Comparison of ENCODE assay signal across 29 cellular contexts in the genomic region with DNA sequence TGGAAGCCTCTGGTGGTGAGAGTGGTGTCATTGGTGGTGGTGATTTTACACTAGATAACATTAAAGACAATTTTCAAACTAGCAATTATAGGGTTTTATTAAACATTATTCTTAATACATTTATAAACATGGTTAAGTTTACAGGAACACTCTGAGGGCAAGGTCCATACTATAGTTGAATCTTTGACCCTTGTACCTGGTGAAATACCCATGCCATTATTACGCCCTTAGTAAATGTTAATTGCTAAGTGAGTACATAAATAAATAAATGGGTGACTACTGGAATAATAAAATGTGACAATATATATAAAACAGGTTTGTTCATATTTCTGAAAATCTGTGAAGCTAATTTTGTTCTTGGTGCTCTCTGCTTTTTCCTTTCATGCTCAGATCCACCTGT. TPM values are rescaled to one million over a fixed set of nuclear protein-coding genes. Genes with fewer than 3 reads are reported as not detected.
"Had no signal": no experiment of that assay in that cellular context is flagged by ENCODE, and none has a peak within 500 bp of the region (broad histone marks: within the 10 kb centered on the region; RNA-seq: fewer than 3 reads in every experiment).

No MANE protein-coding gene starts in this region.

- H3K27ac ChIP-seq: ascending aorta, cardiac muscle cell had no signal

- H3K4me1 ChIP-seq: ascending aorta had no signal

- H3K9me3 ChIP-seq: ascending aorta had no signal

- H3K36me3 ChIP-seq: ascending aorta, cardiac muscle cell had no signal

- DNase-seq: activated B cell treated with CpG ODN at 0.5 μM for 24 hours; activated CD4-positive, alpha-beta memory T cell treated with anti-CD3 and anti-CD28 coated beads for 36 hours; activated CD4-positive, alpha-beta T cell treated with anti-CD3 and anti-CD28 coated beads for 4 hours; activated CD4-positive, alpha-beta T cell treated with anti-CD3 and anti-CD28 coated beads, Interleukin-2, amount 10 ng/mL, durations not matched to agents 24 days and 14 days; activated CD4-positive, alpha-beta T cell treated with anti-CD3 and anti-CD28 coated beads, Interleukin-2, amount 50 U/mL, for 1 hour; activated CD4-positive, alpha-beta T cell treated with anti-CD3 and anti-CD28 coated beads, Interleukin-2, amount 50 U/mL, for 4 hours; activated CD4-positive, CD25-positive, alpha-beta regulatory T cell treated with anti-CD3 and anti-CD28 coated beads, Interleukin-2, amount 50 U/mL, for 72 hours; activated CD8-positive, alpha-beta memory T cell treated with anti-CD3 and anti-CD28 coated beads, Interleukin-2, amount 50 U/mL, for 4 hours; activated CD8-positive, alpha-beta T cell treated with anti-CD3 and anti-CD28 coated beads for 36 hours; activated effector memory CD4-positive, alpha-beta T cell treated with Interleukin-2 at 50 U/mL for 16 hours; activated gamma-delta T cell; activated naive CD4-positive, alpha-beta T cell treated with anti-CD3 and anti-CD28 coated beads, Interleukin-2, amount 10 ng/mL, durations not matched to agents 7 days and 5 days; activated naive CD4-positive, alpha-beta T cell treated with Interleukin-2 at 50 U/mL for 16 hours; activated naive CD8-positive, alpha-beta T cell treated with anti-CD3 and anti-CD28 coated beads, Interleukin-2, amount 10 ng/mL, durations not matched to agents 7 days and 5 days; activated naive CD8-positive, alpha-beta T cell treated with anti-CD3 and anti-CD28 coated beads, Interleukin-2, amount 50 U/mL, for 24 hours; activated T-cell treated with anti-CD3 and anti-CD28 coated beads for 4 hours; activated T-cell treated with anti-CD3 and anti-CD28 coated beads, Interleukin-2, amount 50 U/mL, for 24 hours; activated T-cell treated with anti-CD3 and anti-CD28 coated beads, Interleukin-2, amount 50 U/mL, for 48 hours; amygdala; anterior cingulate cortex; caudate nucleus; cerebellar nuclear complex; T-helper 1 cell; T-helper 2 cell; T-helper 9 cell had no signal

- ATAC-seq: activated CD8-positive, alpha-beta T cell treated with anti-CD3 and anti-CD28 coated beads for 36 hours; activated naive CD8-positive, alpha-beta T cell treated with anti-CD3 and anti-CD28 coated beads, Interleukin-2, amount 50 U/mL, for 24 hours had no signal

- H3K27me3 ChIP-seq: ascending aorta, cardiac muscle cell had no signal

- H3K4me3 ChIP-seq: ascending aorta, cardiac muscle cell had no signal

- FAIRE-seq: bronchial epithelial cell, TTC549 had no signal

RNA-seq across cellular contexts. Expression of a gene that starts 13.6 kb away (rescaled TPM):
- total RNA-seq: activated CD4-positive, alpha-beta memory T cell treated with anti-CD3 and anti-CD28 coated beads for 36 hours; activated naive CD8-positive, alpha-beta T cell treated with anti-CD3 and anti-CD28 coated beads, Interleukin-2, amount 10 ng/mL, durations not matched to agents 7 days and 5 days; ascending aorta; bronchial epithelial cell; cardiac muscle cell had no signal
- polyA plus RNA-seq: cardiac muscle cell had no signal
